8 cellular contexts compared by ENCODE assay signal in genomic region chr17:44911133-44912001, GRCh38. TPM values are rescaled to one million over a fixed set of nuclear protein-coding genes. Genes with fewer than 3 reads are reported as not detected.
DNase-seq lines count a peak whose midpoint lies in the region; ATAC-seq, FAIRE-seq and TF ChIP-seq lines count a peak whose summit lies in the region.

No MANE protein-coding gene starts in this region.

- peak in 1 of 2 experiments; percentile 49; a peak in 2 of 4 replicates for TF ChIP-seq RAD21 in K562 (CRISPR knock-in tag; conservative IDR thresholded peaks at IDR 0.05 in 1 of 2, IDR thresholded peaks at IDR 0.05 in 1 of 2)

- no peak for TF ChIP-seq EP300 in K562 (IDR thresholded peaks at IDR 0.05; ENCODE audit: low read length)

- WGBS in K562 (ENCODE audit: insufficient coverage, low coverage, missing lambda C conversion rate): 29% methylated on average over 40 of the region's 56 CpGs

- no peaks in the 10 kb centered on the region for H3K9me2 ChIP-seq in GM23338 (ENCODE audit: insufficient read depth)

- H3K9me1 ChIP-seq in K562 (ENCODE audit: control insufficient read depth, insufficient read depth, low read length): peaks cover 4% of the 10 kb centered on the region

- H3K4me3 Mint-ChIP-seq in GM23338 (peak overlapping the region; percentile 67), T-cell (peak overlapping the region; percentile 32 to 52 (median 40))

- H3K27ac ChIP-seq in GM23338 (ENCODE audit: low read depth) (no peak overlapping the region), K562 (ENCODE audit: extremely low read depth, low read depth, low read length) (no peak overlapping the region), iPS-18a (ENCODE audit: low read length) (no peak overlapping the region)

- H3K79me2 ChIP-seq in GM23338 (replicated peaks; ENCODE audit: insufficient read depth): no peaks in the 10 kb centered on the region
- no peaks in the 10 kb centered on the region for H3K79me2 ChIP-seq in K562 (ENCODE audit: control insufficient read depth, insufficient read depth, low read length)

- BruUV-seq in K562 (replicated peaks; lab: Mats Ljungman, UMichigan): no TSS peak

- H3K36me3 ChIP-seq in GM23338 (ENCODE audit: insufficient read depth): no peaks in the 10 kb centered on the region
- H3K36me3 ChIP-seq in K562 (ENCODE audit: control insufficient read depth, insufficient read depth, low read length): no peaks in the 10 kb centered on the region
- no peaks in the 10 kb centered on the region for H3K36me3 ChIP-seq in iPS-18a (ENCODE audit: control insufficient read depth, low read depth, low read length)

- H3K4me3 ChIP-seq in GM23338 (peak overlapping the region; percentile 68), K562 (no peak overlapping the region), iPS-18a (ENCODE audit: low read length) (peak overlapping the region; percentile 49)

- peaks cover 8% of the 10 kb centered on the region for H3K4me1 Mint-ChIP-seq in GM23338
- H3K4me1 Mint-ChIP-seq in T-cell: peaks cover 8 to 13% (median 12%) of the 10 kb centered on the region in 3 donors

- intact Hi-C loops in K562 (cut with micrococcal nuclease): no loop called here

- no peaks in the 10 kb centered on the region for H4K20me1 ChIP-seq in GM23338 (replicated peaks; ENCODE audit: insufficient read depth)
- no peaks in the 10 kb centered on the region for H4K20me1 ChIP-seq in K562 (replicated peaks; ENCODE audit: control insufficient read depth, insufficient read depth, low read length)

- in situ Hi-C loops in K562 (cut with MboI): no loop called here

- H3K27ac Mint-ChIP-seq in GM23338 (no peak overlapping the region), T-cell (no peak overlapping the region)

- H3K4me1 ChIP-seq in GM23338 (ENCODE audit: insufficient read depth) (no peaks in the 10 kb centered on the region; the same call in none of the 2 replicates), K562 (replicated peaks in 1 of 2; ENCODE audit: control insufficient read depth in 2 of 2, insufficient read depth in 2 of 2, low read length in 2 of 2) (peaks cover 27 to 37% of the 10 kb centered on the region in 2 experiments), iPS-18a (ENCODE audit: control insufficient read depth, low read depth, low read length) (no peaks in the 10 kb centered on the region)

- H3K9ac ChIP-seq in K562 (ENCODE audit: insufficient read depth in 1 of 2, low read depth in 2 of 2, low read length in 2 of 2) (peak overlapping the region; percentile 3 to 28; a peak in 1 of 4 replicates), iPS-18a (ENCODE audit: low read length) (no peak overlapping the region)

- H3K9me3 ChIP-seq in K562 (replicated peaks; ENCODE audit: control insufficient read depth, insufficient read depth, low read depth, low read length) (no peaks in the 10 kb centered on the region), iPS-18a (ENCODE audit: control insufficient read depth, low read depth, low read length) (no peaks in the 10 kb centered on the region)

- POLR2A ChIA-PET in T-cell (lab: Charles Lee) (interaction anchor here in 1 of 2 donors (0.6 kb wide), 1 partner anchor 595 kb away, joined by 3 read pairs; no protein-coding TSS in a partner anchor), K562 (lab: Yijun Ruan, JAX) (interaction anchor here (0.6 to 4.8 kb wide), 5 partner anchors 10 to 206 kb away, joined by 3 to 28 read pairs (median 4); partner anchors contain the start of gene EFTUD2)

- DNase-seq in AML-193 (lab: John Stamatoyannopoulos, UW): peak; percentile 43 to 46
- peak; percentile 93 for DNase-seq in GM23338 (ENCODE audit: low spot score)
- DNase-seq in T-cell: peak in 28 of 34 experiments; percentile 13 to 54 (median 28)
- DNase-seq in K562 (ENCODE audit: extremely low read depth in 1 of 4, low spot score in 3 of 4): peak; percentile 69 to 84 (median 76)
- peak; percentile 40 for DNase-seq in stimulated activated CD4-positive, alpha-beta T cell treated with anti-CD3 and anti-CD28 coated beads, Interleukin-12 subunit alpha, Interleukin-12 subunit beta, amount 100 ng/mL, for 4 hours
- no peak for DNase-seq in inferior parietal cortex (ENCODE audit: extremely low spot score)

- peak; percentile 98 for FAIRE-seq in K562 (lab: Jason Lieb, UNC)

- H3K27me3 Mint-ChIP-seq in GM23338 (ENCODE audit: insufficient read depth, low read depth, poor library complexity) (peaks cover 19% of the 10 kb centered on the region), T-cell (peaks cover 23 to 36% of the 10 kb centered on the region in 2 donors)

- H3K27me3 ChIP-seq in GM23338 (ENCODE audit: insufficient read depth): peaks cover 17% of the 10 kb centered on the region
- peaks cover 0 to 11% of the 10 kb centered on the region in 2 experiments; a peak in 1 of 5 replicates for H3K27me3 ChIP-seq in K562 (ENCODE audit: control insufficient read depth in 2 of 2, insufficient read depth in 2 of 2, low read length in 2 of 2)
- peaks cover 24% of the 10 kb centered on the region for H3K27me3 ChIP-seq in iPS-18a (ENCODE audit: control insufficient read depth, insufficient read depth, low read length)

- H3K9me3 Mint-ChIP-seq in GM23338 (no peaks in the 10 kb centered on the region), T-cell (no peaks in the 10 kb centered on the region)

- TF ChIP-seq CTCF in GM23338 (conservative IDR thresholded peaks at IDR 0.05; ENCODE audit: low read depth in 2 of 2): peak; percentile 62 to 87
- peak; percentile 77 to 82 (median 80) for TF ChIP-seq CTCF in K562 (IDR thresholded peaks at IDR 0.05 in 2 of 3, conservative IDR thresholded peaks at IDR 0.05 in 1 of 3; ENCODE audit: insufficient read depth in 2 of 3, low read depth in 1 of 3, low read length in 3 of 3)

- H3K36me3 Mint-ChIP-seq in GM23338 (ENCODE audit: low read depth): no peaks in the 10 kb centered on the region; the same call in 2 of the 3 replicates
- no peaks in the 10 kb centered on the region for H3K36me3 Mint-ChIP-seq in T-cell

- CTCF ChIA-PET in T-cell (lab: Charles Lee): interaction anchor here (0.5 to 1.5 kb wide), 7 partner anchors 18 to 289 kb away, joined by 3 to 13 read pairs (median 3); no protein-coding TSS in a partner anchor
- CTCF ChIA-PET in K562 (lab: Yijun Ruan, JAX; ENCODE audit: low intra/inter-chr PET ratio): interaction anchor here (0.6 to 1.1 kb wide), 2 partner anchors 110 to 114 kb away, joined by 3 to 4 read pairs; no protein-coding TSS in a partner anchor

- H3K4me2 ChIP-seq in GM23338 (peak overlapping the region; percentile 78), K562 (ENCODE audit: insufficient read depth, low read length) (peak overlapping the region; percentile 48)

- H2AFZ ChIP-seq in GM23338 (peak overlapping the region; percentile 98), K562 (ENCODE audit: low read depth, low read length) (peak overlapping the region; percentile 76)

- peaks cover 10% of the 10 kb centered on the region; the same call in 1 of the 2 replicates for H3F3A ChIP-seq in GM23338 (replicated peaks; ENCODE audit: low read depth)

- ATAC-seq in GM23338 (peak; percentile 90), T-cell (replicated peaks in 1 of 4) (peak; percentile 67 to 87 (median 80)), K562 (peak; percentile 91), HG03196 (IDR thresholded peaks at IDR 0.05; ENCODE audit: unreplicated experiment) (no peak)

- no peak for TF ChIP-seq POLR2A in K562 (conservative IDR thresholded peaks at IDR 0.05)

RNA-seq across cellular contexts. Expression of gene GFAP, which starts 3.9 kb away (rescaled TPM):
- total RNA-seq in GM23338 (2014; rRNA removed; shearing (Covaris generic)): 4.0 and 5.1 TPM in 2 replicates
- polyA plus RNA-seq in GM23338 (2016; fragmentation: Nextera tagmentation; extraction: Ambion mirVana): 0.15 and 0.73 TPM in 2 replicates
- not detected for total RNA-seq in T-cell
- total RNA-seq in K562 (2011; cell fraction: chromatin; rRNA removed; ENCODE audit: low replicate concordance): 1.1 and 2.2 TPM in 2 replicates
- 0.53 and 1.0 TPM in 2 replicates for total RNA-seq in K562 (2011; cell fraction: nucleolus; rRNA removed)
- 0.95 and 1.5 TPM in 2 replicates for total RNA-seq in K562 (2011; cell fraction: nucleoplasm; rRNA removed)
- total RNA-seq in K562 (2014; rRNA removed): 0.36 and 2.1 TPM in 2 replicates
- 0.26 and 0.65 TPM in 2 replicates for total RNA-seq in K562 (2014; rRNA removed; fragmentation: Illumina TruSeq; extraction: Trizol)
- total RNA-seq in K562 (2015; rRNA removed; fragmentation: Illumina TruSeq; extraction: Trizol): 0.07 and 0.45 TPM in 2 replicates
- total RNA-seq in K562 (2021): 0.25 and 1.4 TPM in 2 replicates
- polyA plus RNA-seq in K562 (2011; rRNA removed): 0.54 and 0.61 TPM in 2 replicates
- polyA plus RNA-seq in K562 (2011; cell fraction: cytosol; rRNA removed): 0.55 and 0.64 TPM in 2 replicates
- 0.91 and 1.0 TPM in 2 replicates for polyA plus RNA-seq in K562 (2011; cell fraction: nucleus; rRNA removed)
- polyA plus RNA-seq in K562 (2012): 0.85 and 3.1 TPM in 2 replicates
- polyA plus RNA-seq in K562 (2014; fragmentation: Illumina TruSeq; extraction: Trizol): 0.58 and 0.96 TPM in 2 replicates
- polyA plus RNA-seq in K562 (2014; fragmentation: Nextera tagmentation; extraction: Ambion mirVana): under 1 TPM in 1 of 2 experiments, not detected in 1; 0.11 TPM
- 0.35 and 0.90 TPM in 2 replicates for polyA plus RNA-seq in K562 (2014; rRNA removed)
- polyA minus RNA-seq in K562 (2011; rRNA and poly(A)+ RNA removed): 0.03 and 0.56 TPM in 2 replicates
- not detected in 2 replicates for polyA minus RNA-seq in K562 (2011; cell fraction: cytosol; rRNA and poly(A)+ RNA removed)
- polyA minus RNA-seq in K562 (2011; cell fraction: nucleus; rRNA and poly(A)+ RNA removed): 0.22 and 0.27 TPM in 2 replicates

RNA-seq across cellular contexts. Expression of gene EFTUD2, which starts 12.1 kb away (rescaled TPM):
- total RNA-seq in GM23338 (2014; rRNA removed; shearing (Covaris generic)): 196 and 203 TPM in 2 replicates
- polyA plus RNA-seq in GM23338 (2016; fragmentation: Nextera tagmentation; extraction: Ambion mirVana): 52.5 and 61.6 TPM in 2 replicates
- 100 to 1,000 TPM in 2 of 5 donors, 10 to 100 TPM in 3; 83.1 to 127 (median 96.0) TPM for total RNA-seq in T-cell
- 580 and 635 TPM in 2 replicates for total RNA-seq in K562 (2011; cell fraction: chromatin; rRNA removed; ENCODE audit: low replicate concordance)
- 198 and 214 TPM in 2 replicates for total RNA-seq in K562 (2011; cell fraction: nucleolus; rRNA removed)
- 312 and 334 TPM in 2 replicates for total RNA-seq in K562 (2011; cell fraction: nucleoplasm; rRNA removed)
- total RNA-seq in K562 (2014; rRNA removed): 191 and 208 TPM in 2 replicates
- 233 and 253 TPM in 2 replicates for total RNA-seq in K562 (2014; rRNA removed; fragmentation: Illumina TruSeq; extraction: Trizol)
- total RNA-seq in K562 (2015; rRNA removed; fragmentation: Illumina TruSeq; extraction: Trizol): 205 and 218 TPM in 2 replicates
- 234 and 245 TPM in 2 replicates for total RNA-seq in K562 (2021)
- 287 and 362 TPM in 2 replicates for polyA plus RNA-seq in K562 (2011; rRNA removed)
- 202 and 205 TPM in 2 replicates for polyA plus RNA-seq in K562 (2011; cell fraction: cytosol; rRNA removed)
- 245 and 269 TPM in 2 replicates for polyA plus RNA-seq in K562 (2011; cell fraction: nucleus; rRNA removed)
- polyA plus RNA-seq in K562 (2012): 126 and 176 TPM in 2 replicates
- 222 and 225 TPM in 2 replicates for polyA plus RNA-seq in K562 (2014; fragmentation: Illumina TruSeq; extraction: Trizol)
- 100 to 1,000 TPM in 1 of 2 experiments, 10 to 100 TPM in 1; 65.8 to 116 TPM for polyA plus RNA-seq in K562 (2014; fragmentation: Nextera tagmentation; extraction: Ambion mirVana)
- 125 and 138 TPM in 2 replicates for polyA plus RNA-seq in K562 (2014; rRNA removed)
- polyA minus RNA-seq in K562 (2011; rRNA and poly(A)+ RNA removed): 919 and 1,083 TPM in 2 replicates
- 160 and 168 TPM in 2 replicates for polyA minus RNA-seq in K562 (2011; cell fraction: cytosol; rRNA and poly(A)+ RNA removed)
- polyA minus RNA-seq in K562 (2011; cell fraction: nucleus; rRNA and poly(A)+ RNA removed): 120 and 201 TPM in 2 replicates

RNA-seq across cellular contexts. Expression of gene KIF18B, which starts 36.2 kb away (rescaled TPM):
- 27.1 and 28.4 TPM in 2 replicates for total RNA-seq in GM23338 (2014; rRNA removed; shearing (Covaris generic))
- 13.5 and 14.1 TPM in 2 replicates for polyA plus RNA-seq in GM23338 (2016; fragmentation: Nextera tagmentation; extraction: Ambion mirVana)
- 1 to 10 TPM in 1 of 5 donors, under 1 TPM in 4; 0.37 to 1.2 (median 0.62) TPM for total RNA-seq in T-cell
- total RNA-seq in K562 (2011; cell fraction: chromatin; rRNA removed; ENCODE audit: low replicate concordance): 142 and 262 TPM in 2 replicates
- total RNA-seq in K562 (2011; cell fraction: nucleolus; rRNA removed): 144 and 163 TPM in 2 replicates
- total RNA-seq in K562 (2011; cell fraction: nucleoplasm; rRNA removed): 146 and 190 TPM in 2 replicates
- 12.2 and 13.5 TPM in 2 replicates for total RNA-seq in K562 (2014; rRNA removed)
- total RNA-seq in K562 (2014; rRNA removed; fragmentation: Illumina TruSeq; extraction: Trizol): 5.6 and 8.4 TPM in 2 replicates
- total RNA-seq in K562 (2015; rRNA removed; fragmentation: Illumina TruSeq; extraction: Trizol): 13.2 and 13.7 TPM in 2 replicates
- 39.5 and 42.8 TPM in 2 replicates for total RNA-seq in K562 (2021)
- 19.6 and 45.5 TPM in 2 replicates for polyA plus RNA-seq in K562 (2011; rRNA removed)
- 23.9 TPM in 2 replicates for polyA plus RNA-seq in K562 (2011; cell fraction: cytosol; rRNA removed)
- polyA plus RNA-seq in K562 (2011; cell fraction: nucleus; rRNA removed): 91.3 and 126 TPM in 2 replicates
- polyA plus RNA-seq in K562 (2012): 15.1 and 19.2 TPM in 2 replicates
- 23.2 and 28.8 TPM in 2 replicates for polyA plus RNA-seq in K562 (2014; fragmentation: Illumina TruSeq; extraction: Trizol)
- 1 to 10 TPM; 2.0 to 3.0 TPM for polyA plus RNA-seq in K562 (2014; fragmentation: Nextera tagmentation; extraction: Ambion mirVana)
- 32.2 and 42.7 TPM in 2 replicates for polyA plus RNA-seq in K562 (2014; rRNA removed)
- 16.5 and 16.9 TPM in 2 replicates for polyA minus RNA-seq in K562 (2011; rRNA and poly(A)+ RNA removed)
- 15.9 and 24.5 TPM in 2 replicates for polyA minus RNA-seq in K562 (2011; cell fraction: cytosol; rRNA and poly(A)+ RNA removed)
- polyA minus RNA-seq in K562 (2011; cell fraction: nucleus; rRNA and poly(A)+ RNA removed): 31.2 and 36.0 TPM in 2 replicates

RNA-seq across cellular contexts. Expression of gene C1QL1, which starts 56.7 kb away (rescaled TPM):
- 4.9 and 14.4 TPM in 2 replicates for total RNA-seq in GM23338 (2014; rRNA removed; shearing (Covaris generic))
- polyA plus RNA-seq in GM23338 (2016; fragmentation: Nextera tagmentation; extraction: Ambion mirVana) (4.3 and 6.8 TPM in 2 replicates), K562 (2011; rRNA removed) (0.05 and 0.07 TPM in 2 replicates), K562 (2014; fragmentation: Illumina TruSeq; extraction: Trizol) (not detected in 2 replicates), K562 (2014; fragmentation: Nextera tagmentation; extraction: Ambion mirVana) (not detected), K562 (2014; rRNA removed) (0.12 and 0.27 TPM in 2 replicates)
- total RNA-seq in T-cell (not detected), K562 (2014; rRNA removed) (0.09 TPM in 1 of 2 replicates, not detected in the other), K562 (2014; rRNA removed; fragmentation: Illumina TruSeq; extraction: Trizol) (not detected in 2 replicates), K562 (2015; rRNA removed; fragmentation: Illumina TruSeq; extraction: Trizol) (not detected in 2 replicates), K562 (2021) (not detected in 2 replicates)
- total RNA-seq in K562 (2011; cell fraction: chromatin; rRNA removed; ENCODE audit: low replicate concordance): not detected in 2 replicates
- 0.26 and 0.33 TPM in 2 replicates for total RNA-seq in K562 (2011; cell fraction: nucleolus; rRNA removed)
- not detected in 2 replicates for total RNA-seq in K562 (2011; cell fraction: nucleoplasm; rRNA removed)
- 0.04 and 0.39 TPM in 2 replicates for polyA plus RNA-seq in K562 (2011; cell fraction: cytosol; rRNA removed)
- polyA plus RNA-seq in K562 (2011; cell fraction: nucleus; rRNA removed): not detected in 2 replicates
- polyA plus RNA-seq in K562 (2012): 0.13 and 0.29 TPM in 2 replicates
- polyA minus RNA-seq in K562 (2011; rRNA and poly(A)+ RNA removed): not detected in 2 replicates
- polyA minus RNA-seq in K562 (2011; cell fraction: cytosol; rRNA and poly(A)+ RNA removed): not detected in 2 replicates
- not detected in 2 replicates for polyA minus RNA-seq in K562 (2011; cell fraction: nucleus; rRNA and poly(A)+ RNA removed)
